Comparison of ENCODE assay signal across 9 cellular contexts in the genomic region with DNA sequence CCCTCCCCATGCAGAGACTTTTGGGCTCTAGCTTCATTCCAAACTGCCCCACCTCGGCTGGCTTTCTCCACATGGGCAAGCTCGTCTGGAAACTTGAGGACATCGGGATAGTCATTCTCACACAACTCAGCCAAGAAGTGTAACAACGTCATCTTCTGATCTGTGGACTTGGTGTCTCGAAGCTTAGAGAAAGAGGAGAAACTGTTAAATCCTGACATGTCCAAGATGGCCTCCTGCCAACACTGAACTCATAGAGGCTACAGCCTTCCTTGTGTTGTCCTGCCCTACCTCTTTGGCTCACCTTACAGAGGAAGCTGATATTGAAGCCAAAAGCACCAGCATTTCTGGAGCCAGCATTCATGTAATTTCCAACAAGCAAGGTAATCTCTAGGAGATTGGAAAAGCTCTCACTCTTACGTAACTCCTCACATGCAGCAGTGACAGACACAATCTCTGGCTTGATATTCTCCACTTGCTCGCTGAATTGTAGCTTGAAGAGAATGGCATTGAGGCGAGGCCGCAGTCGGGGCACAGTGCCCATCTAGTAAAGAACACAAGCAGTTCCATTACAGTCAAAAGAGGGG. TPM values are rescaled to one million over a fixed set of nuclear protein-coding genes. Genes with fewer than 3 reads are reported as not detected.
A peak's percentile ranks its signal among the peaks of the same experiment; 100 is the strongest.
DNase-seq lines count a peak whose midpoint lies in the region; ATAC-seq and TF ChIP-seq lines count a peak whose summit lies in the region.
"Had no signal": no experiment of that assay in that cellular context is flagged by ENCODE, and none has a peak within 500 bp of the region (broad histone marks: within the 10 kb centered on the region; RNA-seq: fewer than 3 reads in every experiment).

No MANE protein-coding gene starts in this region.

- TF ChIP-seq POLR2A in uterus (IDR thresholded peaks at IDR 0.05): no peak

- H3K36me3 ChIP-seq in uterus: no peaks in the 10 kb centered on the region

- H3K27me3 ChIP-seq in uterus: no peaks in the 10 kb centered on the region

- peaks cover 0 to 10% of the 10 kb centered on the region in 2 donors for H3K4me1 ChIP-seq in uterus

- intact Hi-C loops in activated naive CD4-positive, alpha-beta T cell treated with anti-CD3 and anti-CD28 coated beads for 36 hours (cut with micrococcal nuclease): loop anchor here (10.0 kb wide), 1 partner anchor 444 kb away; no protein-coding TSS in a partner anchor
- intact Hi-C loops in uterus (cut with DNase I; ENCODE audit: low total_unique reads): loop anchor here (10.0 kb wide), 1 partner anchor 54 kb away; a partner anchor contains a TSS

- POLR2A ChIA-PET in naive thymus-derived CD8-positive, alpha-beta T cell (lab: Charles Lee): no interaction called here

- H3K4me1 Mint-ChIP-seq in activated naive CD4-positive, alpha-beta T cell treated with anti-CD3 and anti-CD28 coated beads for 36 hours (ENCODE audit: low read depth): peaks cover 4% of the 10 kb centered on the region
- H3K4me1 Mint-ChIP-seq in naive thymus-derived CD8-positive, alpha-beta T cell: peaks cover 11 to 20% (median 15%) of the 10 kb centered on the region in 4 donors

- peak overlapping the region; percentile 77 to 78 for H3K27ac ChIP-seq in uterus

- H3K9me3 Mint-ChIP-seq in activated naive CD4-positive, alpha-beta T cell treated with anti-CD3 and anti-CD28 coated beads for 36 hours: no peaks in the 10 kb centered on the region
- no peaks in the 10 kb centered on the region for H3K9me3 Mint-ChIP-seq in naive thymus-derived CD8-positive, alpha-beta T cell

- CTCF ChIA-PET in activated naive CD4-positive, alpha-beta T cell treated with anti-CD3 and anti-CD28 coated beads for 36 hours (lab: Charles Lee): interaction anchor here (0.7 to 1.5 kb wide), 7 partner anchors 22 to 123 kb away, joined by 3 to 6 read pairs (median 4); a partner anchor contains a TSS

- peak overlapping the region; percentile 24 for H3K27ac Mint-ChIP-seq in activated naive CD4-positive, alpha-beta T cell treated with anti-CD3 and anti-CD28 coated beads for 36 hours
- H3K27ac Mint-ChIP-seq in naive thymus-derived CD8-positive, alpha-beta T cell: peak overlapping the region; percentile 4 to 81 (median 54)

- no peak for TF ChIP-seq CTCF in uterus (IDR thresholded peaks at IDR 0.05)

- no peak overlapping the region for H3K4me3 Mint-ChIP-seq in activated naive CD4-positive, alpha-beta T cell treated with anti-CD3 and anti-CD28 coated beads for 36 hours
- H3K4me3 Mint-ChIP-seq in naive thymus-derived CD8-positive, alpha-beta T cell: no peak overlapping the region

- H3K4me3 ChIP-seq in uterus: no peak overlapping the region

- H3K36me3 Mint-ChIP-seq in activated naive CD4-positive, alpha-beta T cell treated with anti-CD3 and anti-CD28 coated beads for 36 hours (ENCODE audit: low read depth): peaks cover 37% of the 10 kb centered on the region
- H3K36me3 Mint-ChIP-seq in naive thymus-derived CD8-positive, alpha-beta T cell: peaks cover 2 to 17% (median 15%) of the 10 kb centered on the region in 3 donors

- H3K27me3 Mint-ChIP-seq in activated naive CD4-positive, alpha-beta T cell treated with anti-CD3 and anti-CD28 coated beads for 36 hours (ENCODE audit: low read depth): no peaks in the 10 kb centered on the region
- no peaks in the 10 kb centered on the region for H3K27me3 Mint-ChIP-seq in naive thymus-derived CD8-positive, alpha-beta T cell

- DNase-seq in activated naive CD4-positive, alpha-beta T cell treated with anti-CD3 and anti-CD28 coated beads for 36 hours: no peak
- DNase-seq in activated naive CD4-positive, alpha-beta T cell treated with Interleukin-2 at 50 U/mL for 16 hours: no peak
- DNase-seq in naive thymus-derived CD8-positive, alpha-beta T cell: no peak
- DNase-seq in uterus: peak; percentile 66 to 67
- no peak for DNase-seq in NCI-H774 (lab: John Stamatoyannopoulos, UW)
- no peak for DNase-seq in dedifferentiated amniotic fluid mesenchymal stem cell (ENCODE audit: extremely low spot score)
- no peak for DNase-seq in DMS79 treated with DMSO at 0.1 percent for 48 hours (lab: John Stamatoyannopoulos, UW)

- no peaks in the 10 kb centered on the region for H3K9me3 ChIP-seq in uterus

- peak; percentile 17 for ATAC-seq in esophagus mucosa
- no peak for ATAC-seq in naive thymus-derived CD8-positive, alpha-beta T cell
- ATAC-seq: Panc1 had no signal

RNA-seq across cellular contexts. Expression of a gene that starts 39.6 kb away (rescaled TPM):
- not detected for total RNA-seq in activated naive CD4-positive, alpha-beta T cell treated with anti-CD3 and anti-CD28 coated beads for 36 hours
- total RNA-seq in esophagus mucosa: 1.0 TPM
- not detected for total RNA-seq in naive thymus-derived CD8-positive, alpha-beta T cell
- polyA plus RNA-seq in naive thymus-derived CD8-positive, alpha-beta T cell: not detected
- 1 to 10 TPM in 3 of 4 donors, under 1 TPM in 1; under 0.01 to 7.5 (median 3.4) TPM for total RNA-seq in uterus

RNA-seq across cellular contexts. Expression of a gene that starts 43.7 kb away (rescaled TPM):
- not detected for total RNA-seq in activated naive CD4-positive, alpha-beta T cell treated with anti-CD3 and anti-CD28 coated beads for 36 hours
- 1.1 TPM for total RNA-seq in esophagus mucosa
- not detected for total RNA-seq in naive thymus-derived CD8-positive, alpha-beta T cell
- polyA plus RNA-seq in naive thymus-derived CD8-positive, alpha-beta T cell: not detected
- total RNA-seq in uterus: 1 to 10 TPM; 2.9 to 8.0 (median 6.7) TPM

RNA-seq across cellular contexts. Expression of a gene that starts 52.7 kb away (rescaled TPM):
- under 1 TPM; 0.12 to 0.17 TPM for total RNA-seq in activated naive CD4-positive, alpha-beta T cell treated with anti-CD3 and anti-CD28 coated beads for 36 hours
- total RNA-seq in esophagus mucosa: 38.8 TPM
- not detected for total RNA-seq in naive thymus-derived CD8-positive, alpha-beta T cell
- under 1 TPM in 2 of 3 donors, not detected in 1; 0.18 to 0.25 TPM for polyA plus RNA-seq in naive thymus-derived CD8-positive, alpha-beta T cell
- 100 to 1,000 TPM in 3 of 4 donors, 10 to 100 TPM in 1; 25.9 to 146 (median 123) TPM for total RNA-seq in uterus

Comparison
In these comparisons a context has a peak if more than half of its experiments do, and no peak if none do; other contexts are left out.
1. DNase-seq: peak in uterus (2 of 2); none in activated naive CD4-positive, alpha-beta T cell treated with anti-CD3 and anti-CD28 coated beads for 36 hours (single experiment), activated naive CD4-positive, alpha-beta T cell treated with Interleukin-2 at 50 U/mL for 16 hours (single experiment), naive thymus-derived CD8-positive, alpha-beta T cell (0 of 10), NCI-H774 (single experiment), dedifferentiated amniotic fluid mesenchymal stem cell (single experiment) and DMS79 treated with DMSO at 0.1 percent for 48 hours (single experiment).
2. RNA of a gene that starts 52.7 kb away (total RNA-seq): 25.9 to 146 TPM in uterus and 38.8 TPM in esophagus mucosa (single experiment); 0.12 to 0.17 TPM in activated naive CD4-positive, alpha-beta T cell treated with anti-CD3 and anti-CD28 coated beads for 36 hours and not detected in naive thymus-derived CD8-positive, alpha-beta T cell; every median in the first group is over 10 times any median in the second.